ENCODE assay signal across 8 cellular contexts in the genomic region with DNA sequence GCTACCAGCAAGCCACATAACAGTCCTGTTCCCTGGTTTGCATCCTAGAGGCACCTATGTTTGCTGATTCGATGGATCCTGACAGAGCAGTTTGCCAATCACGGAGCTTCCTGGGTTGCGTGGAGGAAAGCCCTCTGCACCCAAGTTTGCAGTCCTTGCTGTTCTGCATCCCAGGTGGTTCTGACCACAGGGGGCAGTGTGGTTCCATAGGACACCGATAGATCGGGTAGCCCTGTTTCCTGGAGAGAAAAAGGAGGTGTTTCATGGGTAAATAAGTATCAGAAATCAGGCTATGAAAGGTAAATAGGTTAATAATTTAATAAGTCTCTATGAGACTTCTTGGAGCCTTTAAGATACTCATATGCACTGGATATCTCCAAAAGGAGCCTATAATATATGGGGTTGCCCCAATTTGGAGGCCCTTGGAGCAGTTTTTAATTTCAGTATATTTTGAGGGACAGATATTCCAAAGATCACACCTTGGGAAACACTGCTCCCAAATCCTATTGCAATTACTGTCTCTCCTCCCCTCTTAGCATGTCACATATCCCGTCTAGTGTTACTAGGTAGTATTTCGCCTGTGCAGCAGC.
A peak's percentile ranks its signal among the peaks of the same experiment; 100 is the strongest.
DNase-seq lines count a peak whose midpoint lies in the region; ATAC-seq, FAIRE-seq and TF ChIP-seq lines count a peak whose summit lies in the region.

No MANE protein-coding gene starts in this region.

- H3K27ac ChIP-seq in Karpas-422 (ENCODE audit: low read length) = no peak overlapping the region
- peak overlapping the region; percentile 44 for H3K27ac ChIP-seq in endothelial cell of umbilical vein (ENCODE audit: insufficient read depth, low read depth, low read length)

- no peak overlapping the region for H2AFZ ChIP-seq in Karpas-422 (ENCODE audit: low read length)
- no peak overlapping the region for H2AFZ ChIP-seq in endothelial cell of umbilical vein (ENCODE audit: low read depth, low read length)

- peak; percentile 68 for FAIRE-seq in endothelial cell of umbilical vein (lab: Jason Lieb, UNC)

- POLR2A ChIA-PET in endothelial cell of umbilical vein (lab: Charles Lee) = interaction anchor here (0.7 to 2.2 kb wide), 6 partner anchors 47 to 206 kb away, joined by 4 to 17 read pairs (median 6); partner anchors contain the start of gene TPM1

- no peaks in the 10 kb centered on the region for H3K4me1 ChIP-seq in Karpas-422 (ENCODE audit: low read length)
- peaks cover 39% of the 10 kb centered on the region for H3K4me1 ChIP-seq in endothelial cell of umbilical vein (ENCODE audit: control insufficient read depth, extremely low read depth, insufficient read depth, low read length)
- peaks cover 10% of the 10 kb centered on the region for H3K4me1 ChIP-seq in mucosa of descending colon (ENCODE audit: low read depth)

- peak; percentile 75 for DNase-seq in Daoy (ENCODE audit: low read depth)
- peak; percentile 84 for DNase-seq in Karpas-422
- peak; percentile 77 for DNase-seq in activated CD4-positive, alpha-beta T cell treated with anti-CD3 and anti-CD28 coated beads for 48 hours
- peak; percentile 65 for DNase-seq in endothelial cell of umbilical vein (ENCODE audit: low read depth, low spot score)
- DNase-seq in mucosa of descending colon = peak in 2 of 3 donors; percentile 83 to 91
- DNase-seq in type B pancreatic cell (ENCODE audit: extremely low spot score, unreplicated experiment) = no peak
- no peak for DNase-seq in NCI-H187 treated with DMSO at 0.1 percent for 48 hours (lab: John Stamatoyannopoulos, UW)

- H3K4me1 Mint-ChIP-seq in type B pancreatic cell (ENCODE audit: unreplicated experiment) = peaks cover 50% of the 10 kb centered on the region

- H3K9me3 Mint-ChIP-seq in type B pancreatic cell = no peaks in the 10 kb centered on the region

- intact Hi-C loops in endothelial cell of umbilical vein (cut with micrococcal nuclease) = loop anchor here (1.0 to 5.0 kb wide), 9 partner anchors 49 to 554 kb away; partner anchors contain the start of gene TPM1
- intact Hi-C loops in mucosa of descending colon (cut with DNase I, micrococcal nuclease) = loop anchor here in 1 of 2 donors (10.0 kb wide), 1 partner anchor 197 kb away; the partner anchor contains the start of gene TPM1

- H4K20me1 ChIP-seq in Karpas-422 (ENCODE audit: insufficient read depth, low read depth, low read length) = no peaks in the 10 kb centered on the region
- H4K20me1 ChIP-seq in endothelial cell of umbilical vein (replicated peaks; ENCODE audit: control insufficient read depth, extremely low read depth, insufficient read depth, low read length) = no peaks in the 10 kb centered on the region

- H3K79me2 ChIP-seq in Karpas-422 (ENCODE audit: low read length) (no peaks in the 10 kb centered on the region), endothelial cell of umbilical vein (ENCODE audit: control insufficient read depth, insufficient read depth, low read length) (no peaks in the 10 kb centered on the region)

- H3K9me2 ChIP-seq in Karpas-422 (replicated peaks; ENCODE audit: insufficient read depth, low read length) = no peaks in the 10 kb centered on the region

- H3K9me3 ChIP-seq in Karpas-422 (ENCODE audit: low read length) = no peaks in the 10 kb centered on the region
- H3K9me3 ChIP-seq in endothelial cell of umbilical vein (replicated peaks; ENCODE audit: control insufficient read depth, insufficient read depth, low read length) = no peaks in the 10 kb centered on the region
- H3K9me3 ChIP-seq in mucosa of descending colon = no peaks in the 10 kb centered on the region

- H3K36me3 ChIP-seq in Karpas-422 (ENCODE audit: insufficient read depth, low read length) = no peaks in the 10 kb centered on the region
- H3K36me3 ChIP-seq in endothelial cell of umbilical vein (ENCODE audit: control insufficient read depth in 2 of 2, extremely low read depth in 1 of 2, insufficient read depth in 2 of 2, low read length in 2 of 2) = no peaks in the 10 kb centered on the region
- no peaks in the 10 kb centered on the region for H3K36me3 ChIP-seq in mucosa of descending colon (ENCODE audit: low read depth)

- CTCF ChIA-PET in endothelial cell of umbilical vein (lab: Charles Lee) = interaction anchor here (0.6 to 3.6 kb wide), 32 partner anchors 10 to 555 kb away, joined by 3 to 52 read pairs (median 4); partner anchors contain the start of gene TPM1

- H3K9ac ChIP-seq in Karpas-422 (ENCODE audit: low read length) (no peak overlapping the region), endothelial cell of umbilical vein (replicated peaks; ENCODE audit: extremely low read depth, insufficient read depth, low read length) (no peak overlapping the region)

- H3K27me3 Mint-ChIP-seq in type B pancreatic cell = no peaks in the 10 kb centered on the region

- H3K4me2 ChIP-seq in Karpas-422 (ENCODE audit: low read depth, low read length, poor library complexity, severe bottlenecking) (no peak overlapping the region), endothelial cell of umbilical vein (ENCODE audit: insufficient read depth, low read length) (no peak overlapping the region)

- peak; percentile 57 to 73 for TF ChIP-seq CTCF in endothelial cell of umbilical vein (IDR thresholded peaks at IDR 0.05; ENCODE audit: extremely low read depth in 1 of 2, insufficient read depth in 1 of 2, low read depth in 1 of 2, low read length in 2 of 2)
- peak; percentile 51 for TF ChIP-seq CTCF in mucosa of descending colon (IDR thresholded peaks at IDR 0.05)
- TF ChIP-seq CTCF in type B pancreatic cell (conservative IDR thresholded peaks at IDR 0.05) = peak; percentile 68

- H3K27me3 ChIP-seq in Karpas-422 (ENCODE audit: low read length) = no peaks in the 10 kb centered on the region
- no peaks in the 10 kb centered on the region for H3K27me3 ChIP-seq in endothelial cell of umbilical vein (ENCODE audit: control insufficient read depth in 2 of 2, insufficient read depth in 2 of 2, low read length in 2 of 2)

- H3K36me3 Mint-ChIP-seq in type B pancreatic cell = peaks cover 8% of the 10 kb centered on the region

- peak; percentile 83 for ATAC-seq in mucosa of descending colon
- no peak for ATAC-seq in GM21737 (IDR thresholded peaks at IDR 0.05; ENCODE audit: unreplicated experiment)

- H3K27ac Mint-ChIP-seq in type B pancreatic cell = peak overlapping the region; percentile 39

- no peak for TF ChIP-seq POLR2A in endothelial cell of umbilical vein (IDR thresholded peaks at IDR 0.05; ENCODE audit: low read depth, low read length)

- no peaks in the 10 kb centered on the region for H3K9me1 ChIP-seq in endothelial cell of umbilical vein (replicated peaks; ENCODE audit: control insufficient read depth, extremely low read depth, insufficient read depth, low read length)

- no TSS peak for BruUV-seq in endothelial cell of umbilical vein (replicated peaks; lab: Mats Ljungman, UMichigan)

- dilution Hi-C loops in endothelial cell of umbilical vein (cut with MboI; ENCODE audit: extremely low pct_ligation_motif_present, low sequenced_read_pairs) = no loop called here

- H3K4me3 ChIP-seq in Karpas-422 (ENCODE audit: low read length) = no peak overlapping the region
- no peak overlapping the region for H3K4me3 ChIP-seq in endothelial cell of umbilical vein (replicated peaks in 1 of 3; ENCODE audit: insufficient read depth in 1 of 3, low read depth in 1 of 3, low read length in 3 of 3)
- H3K4me3 ChIP-seq in mucosa of descending colon = no peak overlapping the region

- no peak overlapping the region for H3K4me3 Mint-ChIP-seq in type B pancreatic cell

TF ChIP-seq in endothelial cell of umbilical vein, 7 proteins besides CTCF, POLR2A, EP300 and RAD21:
- no peak for TF ChIP-seq MAX (IDR thresholded peaks at IDR 0.05; ENCODE audit: insufficient read depth, insufficient read length)
- TF ChIP-seq GATA2 (IDR thresholded peaks at IDR 0.05; ENCODE audit: insufficient read depth, insufficient read length, low read depth, low read length) = no peak
- TF ChIP-seq POLR2AphosphoS5 (IDR thresholded peaks at IDR 0.05; ENCODE audit: insufficient read depth, low read depth, low read length) = no peak
- TF ChIP-seq EZH2 (IDR thresholded peaks at IDR 0.05; ENCODE audit: borderline replicate concordance, low read depth, low read length, severe bottlenecking) = no peak
- TF ChIP-seq JUN (IDR thresholded peaks at IDR 0.05; ENCODE audit: borderline replicate concordance, insufficient read depth, insufficient read length, low read depth) = no peak
- no peak for TF ChIP-seq FOS (IDR thresholded peaks at IDR 0.05; ENCODE audit: borderline replicate concordance, insufficient read depth, low read length)
TF ChIP-seq in endothelial cell of umbilical vein: peak in this region for 0.

Comparison
In these comparisons a context has a peak if more than half of its experiments do, and no peak if none do; other contexts are left out.
1. DNase-seq: peak in Daoy (single experiment), Karpas-422 (single experiment), activated CD4-positive, alpha-beta T cell treated with anti-CD3 and anti-CD28 coated beads for 48 hours (single experiment), endothelial cell of umbilical vein (single experiment) and mucosa of descending colon (2 of 3); none in type B pancreatic cell (single experiment) and NCI-H187 treated with DMSO at 0.1 percent for 48 hours (single experiment).
2. Peak in every context shown above with its lines, with median percentiles within 50 percentile points of each other: CTCF ChIP-seq.